Comparison of ENCODE assay signal across 10 cellular contexts in genomic region chr9:117160254-117160653, GRCh38.
A peak's percentile ranks its signal among the peaks of the same experiment; 100 is the strongest.
DNase-seq lines count a peak whose midpoint lies in the region; ATAC-seq and TF ChIP-seq lines count a peak whose summit lies in the region.
"Had no signal": no experiment of that assay in that cellular context is flagged by ENCODE, and none has a peak within 500 bp of the region (broad histone marks: within the 10 kb centered on the region; RNA-seq: fewer than 3 reads in every experiment).

No MANE protein-coding gene starts in this region.

- no peak overlapping the region for H3K27ac Mint-ChIP-seq in progenitor cell of endocrine pancreas
- no peak overlapping the region for H3K27ac Mint-ChIP-seq in stimulated activated memory B cell treated with anti-CD40 and anti-IgM and Interleukin-4, amounts not matched to agents 10 μg/mL and 1 μg/mL and 100 μg/mL, for 72 hours

- H3K4me3 Mint-ChIP-seq in progenitor cell of endocrine pancreas (ENCODE audit: low read depth), result no peak overlapping the region
- no peak overlapping the region for H3K4me3 Mint-ChIP-seq in stimulated activated memory B cell treated with anti-CD40 and anti-IgM and Interleukin-4, amounts not matched to agents 10 μg/mL and 1 μg/mL and 100 μg/mL, for 72 hours

- H3K36me3 Mint-ChIP-seq in progenitor cell of endocrine pancreas (ENCODE audit: insufficient read depth), result no peaks in the 10 kb centered on the region
- H3K36me3 Mint-ChIP-seq in stimulated activated memory B cell treated with anti-CD40 and anti-IgM and Interleukin-4, amounts not matched to agents 10 μg/mL and 1 μg/mL and 100 μg/mL, for 72 hours, result no peaks in the 10 kb centered on the region

- no peak for ATAC-seq in stimulated activated memory B cell treated with anti-CD40 and anti-IgM and Interleukin-4, amounts not matched to agents 10 μg/mL and 1 μg/mL and 100 μg/mL, for 72 hours

- H3K4me3 ChIP-seq in choroid plexus epithelial cell (ENCODE audit: low read depth, low read length), result no peak overlapping the region

- peak; percentile 7 for DNase-seq in NCI-H2107 treated with DMSO at 0.1 percent for 48 hours (lab: John Stamatoyannopoulos, UW; ENCODE audit: unreplicated experiment)
- DNase-seq in NCI-H2107 (lab: John Stamatoyannopoulos, UW), result no peak
- peak; percentile 52 for DNase-seq in NCI-H1694 treated with DMSO at 0.1 percent for 48 hours (lab: John Stamatoyannopoulos, UW)
- DNase-seq in choroid plexus epithelial cell (ENCODE audit: low read depth), result peak; percentile 8
- DNase-seq in progenitor cell of endocrine pancreas (ENCODE audit: low spot score, unreplicated experiment), result no peak
- DNase-seq in epidermal melanocyte (ENCODE audit: insufficient read length, low spot score), result no peak
- DNase-seq in DMS153 (lab: John Stamatoyannopoulos, UW), result no peak
- DNase-seq: amniotic stem cell, NCI-H226 had no signal

- H3K9me3 Mint-ChIP-seq in progenitor cell of endocrine pancreas (ENCODE audit: low read depth), result no peaks in the 10 kb centered on the region
- no peaks in the 10 kb centered on the region for H3K9me3 Mint-ChIP-seq in stimulated activated memory B cell treated with anti-CD40 and anti-IgM and Interleukin-4, amounts not matched to agents 10 μg/mL and 1 μg/mL and 100 μg/mL, for 72 hours

- TF ChIP-seq CTCF in choroid plexus epithelial cell (conservative IDR thresholded peaks at IDR 0.05; ENCODE audit: low read depth, low read length) (no peak), progenitor cell of endocrine pancreas (IDR thresholded peaks at IDR 0.05; ENCODE audit: unreplicated experiment) (peak; percentile 17)

- no peaks in the 10 kb centered on the region for H3K4me1 Mint-ChIP-seq in progenitor cell of endocrine pancreas (ENCODE audit: low read depth)
- no peaks in the 10 kb centered on the region for H3K4me1 Mint-ChIP-seq in stimulated activated memory B cell treated with anti-CD40 and anti-IgM and Interleukin-4, amounts not matched to agents 10 μg/mL and 1 μg/mL and 100 μg/mL, for 72 hours

- no peaks in the 10 kb centered on the region for H3K27me3 Mint-ChIP-seq in progenitor cell of endocrine pancreas
- no peaks in the 10 kb centered on the region for H3K27me3 Mint-ChIP-seq in stimulated activated memory B cell treated with anti-CD40 and anti-IgM and Interleukin-4, amounts not matched to agents 10 μg/mL and 1 μg/mL and 100 μg/mL, for 72 hours

Comparison
In these comparisons a context has a peak if more than half of its experiments do, and no peak if none do; other contexts are left out.
1. DNase-seq: peak in NCI-H2107 treated with DMSO at 0.1 percent for 48 hours (single experiment), NCI-H1694 treated with DMSO at 0.1 percent for 48 hours (single experiment) and choroid plexus epithelial cell (single experiment); none in NCI-H2107 (single experiment), progenitor cell of endocrine pancreas (single experiment), epidermal melanocyte (single experiment) and DMS153 (single experiment).